11 cellular contexts compared by ENCODE assay signal in genomic region chr17:12928736-12929135, GRCh38.
DNase-seq lines count a peak whose midpoint lies in the region; ATAC-seq and TF ChIP-seq lines count a peak whose summit lies in the region.
"Had no signal": no experiment of that assay in that cellular context is flagged by ENCODE, and none has a peak within 500 bp of the region (broad histone marks: within the 10 kb centered on the region; RNA-seq: fewer than 3 reads in every experiment).

No MANE protein-coding gene starts in this region.

- H3K36me3 ChIP-seq in Panc1 (ENCODE audit: control insufficient read depth, insufficient read depth, low read length) = no peaks in the 10 kb centered on the region
- H3K36me3 ChIP-seq: left lung had no signal

- intact Hi-C loops in Panc1 (cut with micrococcal nuclease; ENCODE audit: unreplicated experiment) = no loop called here
- intact Hi-C loops in activated CD8-positive, alpha-beta T cell treated with anti-CD3 and anti-CD28 coated beads for 36 hours (cut with micrococcal nuclease) = no loop called here

- no peaks in the 10 kb centered on the region for H3K9me3 Mint-ChIP-seq in activated CD8-positive, alpha-beta T cell treated with anti-CD3 and anti-CD28 coated beads for 36 hours

- BruUV-seq in Panc1 (replicated peaks; lab: Mats Ljungman, UMichigan) = no TSS peak

- no peaks in the 10 kb centered on the region for H3K36me3 Mint-ChIP-seq in activated CD8-positive, alpha-beta T cell treated with anti-CD3 and anti-CD28 coated beads for 36 hours (ENCODE audit: low read depth)

- POLR2A ChIA-PET in Panc1 (lab: Charles Lee) = no interaction called here
- POLR2A ChIA-PET in activated CD8-positive, alpha-beta T cell treated with anti-CD3 and anti-CD28 coated beads for 36 hours (lab: Charles Lee) = no interaction called here

- ATAC-seq in Panc1 = no peak
- ATAC-seq in GM21529 (IDR thresholded peaks at IDR 0.05; ENCODE audit: unreplicated experiment) = no peak
- no peak for ATAC-seq in activated CD8-positive, alpha-beta T cell treated with anti-CD3 and anti-CD28 coated beads for 36 hours
- ATAC-seq: left lung had no signal

- H3K27ac Mint-ChIP-seq in activated CD8-positive, alpha-beta T cell treated with anti-CD3 and anti-CD28 coated beads for 36 hours = no peak overlapping the region

- in situ Hi-C loops in ACHN (cut with HindIII; ENCODE audit: low pct_ligation_motif_present, low pct_unique_long_range_greater_than_20kb, low sequenced_read_pairs) = no loop called here
- in situ Hi-C loops in GM13976 (cut with MboI; ENCODE audit: low sequenced_read_pairs, unreplicated experiment) = no loop called here
- in situ Hi-C loops in Panc1 (cut with HindIII; ENCODE audit: low pct_unique_long_range_greater_than_20kb, low sequenced_read_pairs) = no loop called here

- H3K4me1 Mint-ChIP-seq in activated CD8-positive, alpha-beta T cell treated with anti-CD3 and anti-CD28 coated beads for 36 hours (ENCODE audit: low read depth) = no peaks in the 10 kb centered on the region

- H3K27ac ChIP-seq in Panc1 (ENCODE audit: low read length) = no peak overlapping the region
- H3K27ac ChIP-seq: left lung had no signal

- DNase-seq in ACHN (peak; percentile 55), GM13976 (ENCODE audit: low spot score) (no peak), Panc1 (ENCODE audit: low read depth, low spot score) (no peak), glomerular visceral epithelial cell (ENCODE audit: extremely low spot score) (peak; percentile 7)
- no peak for DNase-seq in activated CD8-positive, alpha-beta T cell treated with anti-CD3 and anti-CD28 coated beads for 36 hours
- DNase-seq in activated CD4-positive, alpha-beta T cell treated with anti-CD3 and anti-CD28 coated beads for 48 hours = no peak
- no peak for DNase-seq in stimulated activated CD4-positive, alpha-beta T cell treated with anti-CD3 and anti-CD28 coated beads, Interleukin-2, amount 100 ng/mL, for 48 hours
- DNase-seq: activated naive CD4-positive, alpha-beta T cell; DMS153; left lung had no signal

- H3K4me3 Mint-ChIP-seq in activated CD8-positive, alpha-beta T cell treated with anti-CD3 and anti-CD28 coated beads for 36 hours = no peak overlapping the region

- H3K4me1 ChIP-seq in Panc1 (ENCODE audit: control insufficient read depth, insufficient read depth, low read length) = no peaks in the 10 kb centered on the region
- H3K4me1 ChIP-seq: left lung had no signal

- peaks cover 5% of the 10 kb centered on the region for H3K27me3 Mint-ChIP-seq in activated CD8-positive, alpha-beta T cell treated with anti-CD3 and anti-CD28 coated beads for 36 hours

- peak; percentile 6 for TF ChIP-seq CTCF in GM13976 (IDR thresholded peaks at IDR 0.05; ENCODE audit: borderline replicate concordance, control extremely low read depth, extremely low read depth, insufficient read depth, missing control alignments)
- TF ChIP-seq CTCF in Panc1 (IDR thresholded peaks at IDR 0.05) = peak; percentile 60
- TF ChIP-seq CTCF in activated CD8-positive, alpha-beta T cell treated with anti-CD3 and anti-CD28 coated beads for 36 hours (IDR thresholded peaks at IDR 0.05) = no peak

- H3K27me3 ChIP-seq in Panc1 (ENCODE audit: control insufficient read depth, insufficient read depth, low read length) = no peaks in the 10 kb centered on the region
- H3K27me3 ChIP-seq: left lung had no signal

- H3K4me3 ChIP-seq in Panc1 (ENCODE audit: low read depth in 2 of 2, low read length in 2 of 2) = no peak overlapping the region
- H3K4me3 ChIP-seq: left lung had no signal

- CTCF ChIA-PET in Panc1 (lab: Charles Lee) = no interaction called here
- CTCF ChIA-PET in activated CD8-positive, alpha-beta T cell treated with anti-CD3 and anti-CD28 coated beads for 36 hours (lab: Charles Lee) = no interaction called here

- H3K9me3 ChIP-seq in Panc1 (ENCODE audit: control insufficient read depth, insufficient read depth, low read depth, low read length) = no peaks in the 10 kb centered on the region
- H3K9me3 ChIP-seq: left lung had no signal

Comparison
In these comparisons a context has a peak if more than half of its experiments do, and no peak if none do; other contexts are left out.
1. DNase-seq: peak in ACHN (single experiment) and glomerular visceral epithelial cell (single experiment); none in GM13976 (single experiment), Panc1 (single experiment), activated CD8-positive, alpha-beta T cell treated with anti-CD3 and anti-CD28 coated beads for 36 hours (single experiment), activated CD4-positive, alpha-beta T cell treated with anti-CD3 and anti-CD28 coated beads for 48 hours (single experiment) and stimulated activated CD4-positive, alpha-beta T cell treated with anti-CD3 and anti-CD28 coated beads, Interleukin-2, amount 100 ng/mL, for 48 hours (0 of 2).